ENCODE assay signal across 23 cellular contexts in genomic region chr12:66004922-66005703, GRCh38.
"Had no signal": no experiment of that assay in that cellular context is flagged by ENCODE, and none has a peak within 500 bp of the region (broad histone marks: within the 10 kb centered on the region; RNA-seq: fewer than 3 reads in every experiment).

No MANE protein-coding gene starts in this region.

- H3K27me3 ChIP-seq: pancreas, right lobe of liver, tibial nerve, upper lobe of left lung, vagina had no signal

- H3K4me3 ChIP-seq: lower lobe of right lung, pancreas, prostate gland, right lobe of liver, smooth muscle cell, tibial nerve, upper lobe of left lung, vagina had no signal

- DNase-seq: islet precursor cell; lower lobe of right lung; mammary epithelial cell; mesenchymal stem cell; naive thymus-derived CD8-positive, alpha-beta T cell; nucleus accumbens; pancreas; posterior cingulate gyrus; retina; right lobe of liver; stimulated activated CD4-positive, alpha-beta T cell treated with anti-CD3 and anti-CD28 coated beads, Interleukin-1b, Interleukin-23, amount 100 ng/mL, for 48 hours; stimulated activated CD4-positive, alpha-beta T cell treated with anti-CD3 and anti-CD28 coated beads, Interleukin-2, amount 100 ng/mL, for 48 hours; stimulated activated CD4-positive, alpha-beta T cell treated with anti-CD3 and anti-CD28 coated beads, Interleukin-4, amount 100 ng/mL, for 4 hours; stimulated activated CD8-positive, alpha-beta memory T cell treated with anti-CD3 and anti-CD28 coated beads, Interleukin-4, amount 100 ng/mL, for 48 hours; stimulated activated naive CD4-positive, alpha-beta T cell treated with Interleukin-2 at 50 U/mL for 16 hours; stimulated activated naive CD8-positive, alpha-beta T cell treated with anti-CD3 and anti-CD28 coated beads, Interleukin-15, amount 100 ng/mL, for 72 hours; substantia nigra had no signal

- H3K9me3 ChIP-seq: lower lobe of right lung, pancreas, prostate gland, right lobe of liver, tibial nerve, upper lobe of left lung, vagina had no signal

- H3K36me3 ChIP-seq: lower lobe of right lung, pancreas, prostate gland, right lobe of liver, tibial nerve, upper lobe of left lung, vagina had no signal

- H3K4me2 ChIP-seq: smooth muscle cell had no signal

- ATAC-seq: lower lobe of right lung; naive thymus-derived CD8-positive, alpha-beta T cell; pancreas; stimulated activated memory B cell treated with anti-CD40 and anti-IgM and Interleukin-4, amounts not matched to agents 10 μg/mL and 1 μg/mL and 100 μg/mL, for 72 hours; stimulated activated naive CD8-positive, alpha-beta T cell treated with anti-CD3 and anti-CD28 coated beads, Interleukin-15, amount 100 ng/mL, for 72 hours had no signal

- H3K4me1 ChIP-seq: lower lobe of right lung, pancreas, prostate gland, right lobe of liver, tibial nerve, upper lobe of left lung, vagina had no signal

- H3K27ac ChIP-seq: lower lobe of right lung, pancreas, prostate gland, right lobe of liver, tibial nerve, upper lobe of left lung, vagina had no signal
